In genomic region chr11:117180020-117180419, GRCh38 we compare ENCODE assay signal across 8 cellular contexts. TPM values are rescaled to one million over a fixed set of nuclear protein-coding genes. Genes with fewer than 3 reads are reported as not detected.
DNase-seq lines count a peak whose midpoint lies in the region; ATAC-seq and TF ChIP-seq lines count a peak whose summit lies in the region.

No MANE protein-coding gene starts in this region.

- TF ChIP-seq CTCF in WI38 (IDR thresholded peaks at IDR 0.05; ENCODE audit: low read depth, low read length): no peak
- no peak for TF ChIP-seq CTCF in left ventricle myocardium inferior (IDR thresholded peaks at IDR 0.05; ENCODE audit: borderline replicate concordance)
- no peak for TF ChIP-seq CTCF in WERI-Rb-1 (IDR thresholded peaks at IDR 0.05; ENCODE audit: low read depth, low read length)

- peak overlapping the region; percentile 95 for H3K4me3 Mint-ChIP-seq in T-helper 1 cell treated with Interleukin-12 subunit alpha and Interleukin-12 subunit beta and Interleukin-4 antibody, amounts not matched to agents 30 μg/mL and 1 μg/mL, for 36 hours
- peak overlapping the region; percentile 86 for H3K4me3 Mint-ChIP-seq in stimulated activated effector memory CD8-positive, alpha-beta T cell treated with anti-CD3 and anti-CD28 coated beads, Interleukin-12 subunit alpha, Interleukin-12 subunit beta, amount 100 ng/mL, for 72 hours

- no peaks in the 10 kb centered on the region for H3K27me3 ChIP-seq in left ventricle myocardium inferior (ENCODE audit: low read depth)
- no peaks in the 10 kb centered on the region for H3K27me3 ChIP-seq in WERI-Rb-1 (ENCODE audit: insufficient read depth, low read depth, severe bottlenecking)

- intact Hi-C loops in left ventricle myocardium inferior (cut with micrococcal nuclease): no loop called here

- H3K9me3 ChIP-seq in left ventricle myocardium inferior (replicated peaks) (no peaks in the 10 kb centered on the region), WERI-Rb-1 (ENCODE audit: severe bottlenecking) (no peaks in the 10 kb centered on the region)

- DNase-seq in T-helper 1 cell (no peak), left ventricle myocardium inferior (no peak), WERI-Rb-1 (no peak)
- DNase-seq in stimulated activated effector memory CD8-positive, alpha-beta T cell treated with anti-CD3 and anti-CD28 coated beads, Interleukin-12 subunit alpha, Interleukin-12 subunit beta, amount 100 ng/mL, for 72 hours (ENCODE audit: low spot score in 2 of 2): no peak
- no peak for DNase-seq in activated CD4-positive, CD25-positive, alpha-beta regulatory T cell treated with anti-CD3 and anti-CD28 coated beads, Interleukin-2, amount 50 U/mL, for 72 hours

- ATAC-seq in stimulated activated effector memory CD8-positive, alpha-beta T cell treated with anti-CD3 and anti-CD28 coated beads, Interleukin-12 subunit alpha, Interleukin-12 subunit beta, amount 100 ng/mL, for 72 hours: no peak
- ATAC-seq in HG03457 (IDR thresholded peaks at IDR 0.05; ENCODE audit: unreplicated experiment): no peak

- H3K36me3 ChIP-seq in left ventricle myocardium inferior (peaks cover 31% of the 10 kb centered on the region), WERI-Rb-1 (peaks cover 20% of the 10 kb centered on the region)

- H3K4me3 ChIP-seq in WI38 (ENCODE audit: low read depth, low read length) (peak overlapping the region; percentile 80), left ventricle myocardium inferior (peak overlapping the region; percentile 95), WERI-Rb-1 (ENCODE audit: low read depth, low read length) (no peak overlapping the region)

- peaks cover 7% of the 10 kb centered on the region for H3K36me3 Mint-ChIP-seq in T-helper 1 cell treated with Interleukin-12 subunit alpha and Interleukin-12 subunit beta and Interleukin-4 antibody, amounts not matched to agents 30 μg/mL and 1 μg/mL, for 36 hours (ENCODE audit: low read depth)
- peaks cover 8% of the 10 kb centered on the region for H3K36me3 Mint-ChIP-seq in stimulated activated effector memory CD8-positive, alpha-beta T cell treated with anti-CD3 and anti-CD28 coated beads, Interleukin-12 subunit alpha, Interleukin-12 subunit beta, amount 100 ng/mL, for 72 hours

- H3K27ac Mint-ChIP-seq in T-helper 1 cell treated with Interleukin-12 subunit alpha and Interleukin-12 subunit beta and Interleukin-4 antibody, amounts not matched to agents 30 μg/mL and 1 μg/mL, for 36 hours: peak overlapping the region; percentile 91
- H3K27ac Mint-ChIP-seq in stimulated activated effector memory CD8-positive, alpha-beta T cell treated with anti-CD3 and anti-CD28 coated beads, Interleukin-12 subunit alpha, Interleukin-12 subunit beta, amount 100 ng/mL, for 72 hours: peak overlapping the region; percentile 90

- H3K4me1 Mint-ChIP-seq in T-helper 1 cell treated with Interleukin-12 subunit alpha and Interleukin-12 subunit beta and Interleukin-4 antibody, amounts not matched to agents 30 μg/mL and 1 μg/mL, for 36 hours (ENCODE audit: low read depth): peaks cover 27% of the 10 kb centered on the region
- peaks cover 32% of the 10 kb centered on the region for H3K4me1 Mint-ChIP-seq in stimulated activated effector memory CD8-positive, alpha-beta T cell treated with anti-CD3 and anti-CD28 coated beads, Interleukin-12 subunit alpha, Interleukin-12 subunit beta, amount 100 ng/mL, for 72 hours

- peaks cover 42% of the 10 kb centered on the region for H3K4me1 ChIP-seq in left ventricle myocardium inferior

- no peaks in the 10 kb centered on the region for H3K27me3 Mint-ChIP-seq in T-helper 1 cell treated with Interleukin-12 subunit alpha and Interleukin-12 subunit beta and Interleukin-4 antibody, amounts not matched to agents 30 μg/mL and 1 μg/mL, for 36 hours (ENCODE audit: low read depth)

- peak overlapping the region; percentile 95 for H3K27ac ChIP-seq in left ventricle myocardium inferior (replicated peaks)
- H3K27ac ChIP-seq in WERI-Rb-1: no peak overlapping the region

- H3K9me3 Mint-ChIP-seq in T-helper 1 cell treated with Interleukin-12 subunit alpha and Interleukin-12 subunit beta and Interleukin-4 antibody, amounts not matched to agents 30 μg/mL and 1 μg/mL, for 36 hours: no peaks in the 10 kb centered on the region
- H3K9me3 Mint-ChIP-seq in stimulated activated effector memory CD8-positive, alpha-beta T cell treated with anti-CD3 and anti-CD28 coated beads, Interleukin-12 subunit alpha, Interleukin-12 subunit beta, amount 100 ng/mL, for 72 hours: no peaks in the 10 kb centered on the region

RNA-seq across cellular contexts. Expression of gene SIDT2, which starts 1.5 kb away (rescaled TPM):
- 23.5 TPM for total RNA-seq in left ventricle myocardium inferior

RNA-seq across cellular contexts. Expression of gene TAGLN, which starts 19.1 kb away (rescaled TPM):
- total RNA-seq in left ventricle myocardium inferior: 113 TPM

RNA-seq across cellular contexts. Expression of gene PAFAH1B2, which starts 35.9 kb away (rescaled TPM):
- total RNA-seq in left ventricle myocardium inferior: 51.5 TPM

RNA-seq across cellular contexts. Expression of gene PCSK7, which starts 51.9 kb away (rescaled TPM):
- total RNA-seq in left ventricle myocardium inferior: 24.0 TPM

RNA-seq across cellular contexts. Expression of gene RNF214, which starts 52.5 kb away (rescaled TPM):
- 21.1 TPM for total RNA-seq in left ventricle myocardium inferior
